22 cellular contexts compared by ENCODE assay signal in the genomic region with DNA sequence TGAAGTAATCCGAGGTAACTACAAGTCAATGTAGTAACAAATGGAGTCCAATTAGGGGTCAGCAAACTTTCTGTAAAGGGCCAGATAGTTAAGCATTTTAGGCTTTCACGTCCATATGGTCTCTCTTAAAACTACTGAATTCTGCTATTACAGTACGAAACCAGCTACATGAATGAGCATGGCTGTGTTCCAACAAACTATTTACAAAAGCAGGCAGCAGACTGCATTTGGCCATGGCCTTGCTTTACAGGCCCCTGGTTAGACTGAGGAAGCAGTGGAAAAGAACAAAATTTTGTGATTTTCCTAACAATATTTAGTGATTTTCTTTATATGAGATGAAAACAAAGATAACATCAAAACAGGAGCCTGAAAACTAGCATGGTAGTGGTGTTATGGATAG.
DNase-seq lines count a peak whose midpoint lies in the region; ATAC-seq, FAIRE-seq and TF ChIP-seq lines count a peak whose summit lies in the region.
"Had no signal": no experiment of that assay in that cellular context is flagged by ENCODE, and none has a peak within 500 bp of the region (broad histone marks: within the 10 kb centered on the region; RNA-seq: fewer than 3 reads in every experiment).

No MANE protein-coding gene starts in this region.

- CTCF ChIA-PET in GM12878 (lab: Yijun Ruan, JAX) = interaction anchor here (0.6 to 1.9 kb wide), 7 partner anchors 12 to 221 kb away, joined by 3 to 7 read pairs (median 4); no protein-coding TSS in a partner anchor

- TF ChIP-seq RAD21 in GM12878 (IDR thresholded peaks at IDR 0.05; ENCODE audit: insufficient read depth, low read depth, low read length) = no peak

- H3K36me3 ChIP-seq in GM12878 (ENCODE audit: control insufficient read depth in 2 of 2, insufficient read depth in 2 of 2, low read length in 1 of 2) (peaks cover 0 to 12% of the 10 kb centered on the region in 2 experiments; a peak in 3 of 4 replicates), vagina (peaks cover 0 to 25% of the 10 kb centered on the region in 2 donors)

- no peak overlapping the region for H3K9ac ChIP-seq in GM12878 (ENCODE audit: control insufficient read depth, insufficient read depth, low read length)

- POLR2A ChIA-PET in GM12878 (lab: Charles Lee) = interaction anchor here (1.3 kb wide), 1 partner anchor 13 kb away, joined by 3 read pairs; no protein-coding TSS in a partner anchor

- in situ Hi-C loops in GM12878 (cut with MboI) = no loop called here

- 100% methylated on average over 3 of the region's 3 CpGs for WGBS in GM12878 (ENCODE audit: insufficient coverage, insufficient replicate concordance, low lambda C conversion rate, missing lambda C conversion rate)

- ATAC-seq in GM12878 (no peak), left lobe of liver (peak; percentile 45), Right ventricle myocardium inferior (no peak), HG03469 (IDR thresholded peaks at IDR 0.05; ENCODE audit: unreplicated experiment) (no peak)
- ATAC-seq: activated T-helper 17 cell treated with anti-CD3 and anti-CD28 coated beads, Interleukin-2, amount 50 U/mL, for 72 hours; lower lobe of right lung; mucosa of descending colon had no signal

- no peaks in the 10 kb centered on the region for H4K20me1 ChIP-seq in GM12878 (ENCODE audit: control insufficient read depth, insufficient read depth)

- RAD21 ChIA-PET in GM12878 (lab: Charles Lee; ENCODE audit: unreplicated experiment) = interaction anchor here (1.0 to 1.4 kb wide), 2 partner anchors 9 to 86 kb away, joined by 3 read pairs; no protein-coding TSS in a partner anchor

- BruUV-seq in GM12878 (replicated peaks; lab: Mats Ljungman, UMichigan) = no TSS peak

- H3K4me3 ChIP-seq in GM12878 (no peak overlapping the region), vagina (no peak overlapping the region)
- H3K4me3 ChIP-seq: lower lobe of right lung, mucosa of descending colon, right lobe of liver, SK-N-MC, tibial nerve had no signal

- H3K4me1 ChIP-seq in GM12878 (ENCODE audit: control insufficient read depth, insufficient read depth, low read length) (no peaks in the 10 kb centered on the region), vagina (peaks cover 71% of the 10 kb centered on the region)

- intact Hi-C loops in GM12878 (cut with micrococcal nuclease; ENCODE audit: unreplicated experiment) (no loop called here), Right ventricle myocardium inferior (cut with DNase I) (no loop called here), vagina (cut with DNase I) (no loop called here)

- no peak overlapping the region for H3K4me2 ChIP-seq in GM12878 (ENCODE audit: control insufficient read depth, insufficient read depth)

- FAIRE-seq in GM19239 (lab: Jason Lieb, UNC) (peak; percentile 14), GM12878 (lab: Jason Lieb, UNC) (peak; percentile 7)
- FAIRE-seq: frontal cortex had no signal

- DNase-seq in GM19239 (ENCODE audit: insufficient read length, low spot score) (no peak), NCI-H2081 (lab: John Stamatoyannopoulos, UW) (peak; percentile 17 to 44), GM12878 (ENCODE audit: low read depth, low spot score) (no peak), left lobe of liver (ENCODE audit: low spot score) (no peak), Right ventricle myocardium inferior (ENCODE audit: missing footprints) (no peak), COR-L47 (lab: John Stamatoyannopoulos, UW) (no peak), vagina (ENCODE audit: extremely low spot score in 2 of 2) (no peak)
- DNase-seq: Calu3; effector CD4-positive, alpha-beta T cell; erythroblast; HCEC 1CT; lower lobe of right lung; mucosa of descending colon; NCI-H1105; NCI-H524; right lobe of liver had no signal

- H3K27ac ChIP-seq in GM12878 (ENCODE audit: control insufficient read depth, insufficient read depth) (no peak overlapping the region), vagina (no peak overlapping the region)
- H3K27ac ChIP-seq: lower lobe of right lung, right lobe of liver, SK-N-MC, tibial nerve, VCaP had no signal

- no peak for TF ChIP-seq CTCF in GM12878 (IDR thresholded peaks at IDR 0.05 in 2 of 3, conservative IDR thresholded peaks at IDR 0.05 in 1 of 3; ENCODE audit: control insufficient read depth in 2 of 3, extremely low read depth in 1 of 3, insufficient read depth in 1 of 3, low read depth in 3 of 3, low read length in 3 of 3)
- no peak for TF ChIP-seq CTCF in vagina (IDR thresholded peaks at IDR 0.05)

- peaks cover 4% of the 10 kb centered on the region for H3K79me2 ChIP-seq in GM12878 (ENCODE audit: control insufficient read depth, insufficient read depth, low read length)

- H3K9me3 ChIP-seq in GM12878 (replicated peaks; ENCODE audit: control insufficient read depth, insufficient read depth, low read length) = no peaks in the 10 kb centered on the region
- no peaks in the 10 kb centered on the region for H3K9me3 ChIP-seq in vagina
- H3K9me3 ChIP-seq: lower lobe of right lung, mucosa of descending colon, right lobe of liver, tibial nerve had no signal

- TF ChIP-seq EP300 in GM12878 (IDR thresholded peaks at IDR 0.05; ENCODE audit: borderline replicate concordance in 1 of 2, control insufficient read depth in 1 of 2, low read depth in 2 of 2, low read length in 2 of 2) = no peak

- SMC1A ChIA-PET in GM12878 (lab: Charles Lee; ENCODE audit: uncharacterized antibody, unreplicated experiment) = interaction anchor here (0.9 to 1.0 kb wide), 2 partner anchors 10 to 11 kb away, joined by 3 read pairs; no protein-coding TSS in a partner anchor

- H3K27me3 ChIP-seq in GM12878 (replicated peaks in 1 of 2; ENCODE audit: control insufficient read depth in 2 of 2, insufficient read depth in 2 of 2, low read length in 1 of 2) = no peaks in the 10 kb centered on the region
- no peaks in the 10 kb centered on the region for H3K27me3 ChIP-seq in vagina
- H3K27me3 ChIP-seq: right lobe of liver, tibial nerve had no signal

- TF ChIP-seq POLR2A in GM12878 (IDR thresholded peaks at IDR 0.05; ENCODE audit: low read depth, low read length) (no peak), vagina (IDR thresholded peaks at IDR 0.05) (no peak)

- H2AFZ ChIP-seq in GM12878 (ENCODE audit: control insufficient read depth, low read depth, low read length) = no peak overlapping the region

TF ChIP-seq in GM12878, 131 proteins besides CTCF, POLR2A, EP300 and RAD21:
- TF ChIP-seq JUND (IDR thresholded peaks at IDR 0.05; ENCODE audit: low read depth, low read length) = no peak
- TF ChIP-seq TCF3 (IDR thresholded peaks at IDR 0.05; ENCODE audit: borderline replicate concordance, insufficient read depth, low read depth, low read length) = no peak
- TF ChIP-seq WRNIP1 (IDR thresholded peaks at IDR 0.05; ENCODE audit: borderline replicate concordance, low read depth, low read length) = no peak
- no peak for TF ChIP-seq EED (IDR thresholded peaks at IDR 0.05; ENCODE audit: low read depth)
- TF ChIP-seq NFYA (IDR thresholded peaks at IDR 0.05; ENCODE audit: borderline replicate concordance, low read depth, low read length) = no peak
- TF ChIP-seq RCOR1 (conservative IDR thresholded peaks at IDR 0.05; ENCODE audit: low read depth, low read length) = no peak
- TF ChIP-seq ZBTB11 (CRISPR knock-in tag; IDR thresholded peaks at IDR 0.05) = no peak
- no peak for TF ChIP-seq CBX5 (IDR thresholded peaks at IDR 0.05; ENCODE audit: low read depth)
- no peak for TF ChIP-seq MLLT1 (IDR thresholded peaks at IDR 0.05)

Comparison
In these comparisons a context has a peak if more than half of its experiments do, and no peak if none do; other contexts are left out.
1. DNase-seq: peak in NCI-H2081 (2 of 2); none in GM19239 (single experiment), GM12878 (single experiment), left lobe of liver (single experiment), Right ventricle myocardium inferior (single experiment), COR-L47 (single experiment) and vagina (0 of 2).